9 cellular contexts compared by ENCODE assay signal in the genomic region with DNA sequence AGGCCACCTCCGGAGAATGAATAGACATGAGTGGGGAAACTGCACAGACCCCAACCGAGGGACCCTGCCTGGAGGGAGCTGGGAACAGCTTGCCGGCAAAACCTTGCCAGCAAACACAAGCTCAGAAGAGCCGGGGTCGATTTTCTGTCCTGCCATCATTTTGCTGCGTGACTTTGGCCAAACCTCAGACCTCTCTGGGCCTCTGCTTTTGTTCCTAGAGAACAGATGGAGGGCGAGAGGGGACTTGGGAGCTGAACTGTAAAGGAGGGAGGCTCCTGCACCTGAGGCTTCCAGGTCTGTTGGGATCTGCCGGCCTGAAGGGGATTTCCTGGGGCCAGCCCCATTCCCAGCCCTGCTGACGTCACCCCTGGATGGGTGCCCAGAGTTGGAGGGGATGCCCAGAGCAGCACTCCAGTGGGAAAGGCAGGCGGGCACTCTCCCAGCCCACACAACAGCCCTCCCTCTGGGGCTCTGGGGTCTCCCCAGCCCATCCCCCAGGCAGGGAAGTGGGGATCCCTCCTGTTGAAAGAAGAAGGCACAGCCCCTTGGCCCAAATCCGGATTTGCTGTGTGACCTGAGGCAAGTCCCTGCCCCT. TPM values are rescaled to one million over a fixed set of nuclear protein-coding genes. Genes with fewer than 3 reads are reported as not detected.
A peak's percentile ranks its signal among the peaks of the same experiment; 100 is the strongest.
DNase-seq lines count a peak whose midpoint lies in the region; ATAC-seq and TF ChIP-seq lines count a peak whose summit lies in the region.
"Had no signal": no experiment of that assay in that cellular context is flagged by ENCODE, and none has a peak within 500 bp of the region (broad histone marks: within the 10 kb centered on the region; RNA-seq: fewer than 3 reads in every experiment).

No MANE protein-coding gene starts in this region.

- H3K4me3 ChIP-seq in fibroblast of mammary gland (ENCODE audit: control insufficient read depth, low read depth, low read length) (no peak overlapping the region), prostate gland (no peak overlapping the region)

- H3K9me3 ChIP-seq in prostate gland, result no peaks in the 10 kb centered on the region

- 39% methylated on average over 11 of the region's 11 CpGs for WGBS in prostate gland

- H3K4me1 ChIP-seq in prostate gland (replicated peaks), result no peaks in the 10 kb centered on the region

- ATAC-seq in HG02973 (IDR thresholded peaks at IDR 0.05; ENCODE audit: unreplicated experiment) (no peak), GM18867 (IDR thresholded peaks at IDR 0.05; ENCODE audit: unreplicated experiment) (no peak), HG03565 (IDR thresholded peaks at IDR 0.05; ENCODE audit: unreplicated experiment) (no peak)

- TF ChIP-seq CTCF in fibroblast of mammary gland (conservative IDR thresholded peaks at IDR 0.05; ENCODE audit: control insufficient read depth, insufficient read depth, low read depth, low read length) (no peak), prostate gland (IDR thresholded peaks at IDR 0.05) (no peak)

- intact Hi-C loops in prostate gland (cut with DNase I), result no loop called here

- peak; percentile 51 for TF ChIP-seq POLR2A in prostate gland (IDR thresholded peaks at IDR 0.05)

- no peaks in the 10 kb centered on the region for H3K36me3 ChIP-seq in prostate gland

- peak overlapping the region in 1 of 2 donors; percentile 49 for H3K27ac ChIP-seq in prostate gland

- H3K27me3 ChIP-seq in prostate gland (replicated peaks; ENCODE audit: insufficient read depth), result no peaks in the 10 kb centered on the region

- DNase-seq in EH (ENCODE audit: low read depth) (peak; percentile 81), NCI-H748 treated with DMSO at 0.1 percent for 48 hours (lab: John Stamatoyannopoulos, UW) (peak; percentile 12), fibroblast of mammary gland (ENCODE audit: low read depth) (peak; percentile 62), prostate gland (ENCODE audit: low spot score) (peak; percentile 54), AML-193 (lab: John Stamatoyannopoulos, UW) (no peak)

RNA-seq across cellular contexts. Expression of a gene that starts 40.4 kb away (rescaled TPM):
- 10 to 100 TPM; 13.7 to 61.0 TPM for total RNA-seq in prostate gland
- total RNA-seq: T-helper 1 cell treated with Interleukin-12 subunit alpha and Interleukin-12 subunit beta and Interleukin-4 antibody, amounts not matched to agents 30 ng/mL and 1 ng/mL, for 36 hours had no signal

Comparison
In these comparisons a context has a peak if more than half of its experiments do, and no peak if none do; other contexts are left out.
1. DNase-seq: peak in EH (single experiment), NCI-H748 treated with DMSO at 0.1 percent for 48 hours (single experiment), fibroblast of mammary gland (single experiment) and prostate gland (single experiment); none in AML-193 (0 of 2).